14 cellular contexts compared by ENCODE assay signal in the genomic region with DNA sequence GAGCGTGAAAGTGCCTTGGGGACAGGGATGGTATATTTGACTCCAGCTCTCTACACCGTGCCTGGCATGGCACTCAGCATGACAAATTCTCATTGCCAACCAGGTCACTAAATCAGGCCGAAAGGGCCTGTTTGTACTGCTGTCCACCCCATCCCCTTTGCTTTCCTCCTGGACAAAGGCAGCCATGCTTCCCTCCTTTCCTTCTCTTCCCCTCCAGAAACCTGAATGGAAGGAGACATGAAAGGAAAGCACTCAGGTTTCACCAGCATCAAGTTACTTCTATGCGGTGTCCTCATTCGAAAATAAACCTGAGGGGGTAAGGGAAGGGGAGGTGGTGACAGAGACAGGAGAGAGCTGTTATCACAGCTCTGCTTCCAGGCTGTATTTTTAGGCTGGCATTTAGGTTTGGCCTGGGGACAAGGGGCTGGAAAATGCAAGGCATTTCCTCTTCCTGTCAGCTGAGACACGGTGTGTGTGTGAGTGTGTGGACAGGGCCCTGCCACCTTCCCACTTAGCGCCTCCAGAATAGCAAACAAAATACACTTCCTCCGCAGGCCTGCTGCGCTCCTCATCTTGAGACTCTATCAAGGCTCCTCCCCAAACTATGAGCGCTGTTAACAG.
DNase-seq lines count a peak whose midpoint lies in the region; ATAC-seq, FAIRE-seq and TF ChIP-seq lines count a peak whose summit lies in the region.
"Had no signal": no experiment of that assay in that cellular context is flagged by ENCODE, and none has a peak within 500 bp of the region (broad histone marks: within the 10 kb centered on the region; RNA-seq: fewer than 3 reads in every experiment).

No MANE protein-coding gene starts in this region.

- peak; percentile 18 for DNase-seq in NCI-H187 treated with DMSO at 0.1 percent for 48 hours (lab: John Stamatoyannopoulos, UW)
- DNase-seq in NCI-H187 (lab: John Stamatoyannopoulos, UW), result no peak
- no peak for DNase-seq in K562 (ENCODE audit: extremely low read depth in 1 of 4, low spot score in 3 of 4)
- DNase-seq in right cardiac atrium, result peak; percentile 79 to 87 (median 81)
- no peak for DNase-seq in thoracic aorta (ENCODE audit: low spot score)
- no peak for DNase-seq in NCI-H1048 (lab: John Stamatoyannopoulos, UW)
- DNase-seq in left lobe of liver (ENCODE audit: low spot score), result no peak
- DNase-seq: erythroblast; NK-92 treated with Interleukin-12 subunit alpha and Interleukin-12 subunit beta, amount 100 ng/mL, for 24 hours; retina; T-helper 2 cell had no signal

- ATAC-seq in K562 (no peak), right cardiac atrium (peak; percentile 89 to 92), thoracic aorta (ENCODE audit: insufficient number of reproducible peaks, low FRiP score, low read depth) (peak; percentile 18), left lobe of liver (no peak)
- no peak for ATAC-seq in activated T-helper 17 cell treated with anti-CD3 and anti-CD28 coated beads, Interleukin-2, amount 50 U/mL, for 72 hours (replicated peaks)

- 0 out of 2 replicates have a peak, but pooled peaks cover 5% of the 10 kb centered on the region for H4K20me1 ChIP-seq in K562 (replicated peaks; ENCODE audit: control insufficient read depth, insufficient read depth, low read length)

- no peaks in the 10 kb centered on the region for H3K36me3 Mint-ChIP-seq in activated T-helper 17 cell treated with anti-CD3 and anti-CD28 coated beads, Interleukin-2, amount 50 U/mL, for 72 hours (ENCODE audit: low read depth)

- no peak overlapping the region for H3K4me3 Mint-ChIP-seq in activated T-helper 17 cell treated with anti-CD3 and anti-CD28 coated beads, Interleukin-2, amount 50 U/mL, for 72 hours

- 2% methylated on average over 10 of the region's 10 CpGs for WGBS in K562 (ENCODE audit: insufficient coverage, low coverage, missing lambda C conversion rate)
- WGBS in right cardiac atrium, result 33% methylated on average over 10 of the region's 10 CpGs

- intact Hi-C loops in K562 (cut with micrococcal nuclease) (no loop called here), right cardiac atrium (cut with DNase I) (loop anchor here in 1 of 4 donors (10.0 kb wide), 1 partner anchor 183 kb away; no protein-coding TSS in a partner anchor)

- FAIRE-seq in K562 (lab: Jason Lieb, UNC), result no peak
- FAIRE-seq: keratinocyte had no signal

- H3K9me1 ChIP-seq in K562 (ENCODE audit: control insufficient read depth, insufficient read depth, low read length), result no peaks in the 10 kb centered on the region

- H3K4me2 ChIP-seq in K562 (ENCODE audit: insufficient read depth, low read length), result no peak overlapping the region

- BruUV-seq in K562 (replicated peaks; lab: Mats Ljungman, UMichigan), result no TSS peak

- no peak for TF ChIP-seq POLR2A in K562 (conservative IDR thresholded peaks at IDR 0.05)

- no peaks in the 10 kb centered on the region for H3K4me1 Mint-ChIP-seq in activated T-helper 17 cell treated with anti-CD3 and anti-CD28 coated beads, Interleukin-2, amount 50 U/mL, for 72 hours

- no peak for TF ChIP-seq RAD21 in K562 (CRISPR knock-in tag; conservative IDR thresholded peaks at IDR 0.05 in 1 of 2, IDR thresholded peaks at IDR 0.05 in 1 of 2)

- H3K36me3 ChIP-seq in K562 (ENCODE audit: control insufficient read depth, insufficient read depth, low read length), result no peaks in the 10 kb centered on the region
- H3K36me3 ChIP-seq in thoracic aorta, result no peaks in the 10 kb centered on the region
- H3K36me3 ChIP-seq: adrenal gland had no signal

- CTCF ChIA-PET in K562 (lab: Yijun Ruan, JAX; ENCODE audit: low intra/inter-chr PET ratio), result no interaction called here

- H3K9me3 ChIP-seq in K562 (replicated peaks; ENCODE audit: control insufficient read depth, insufficient read depth, low read depth, low read length) (no peaks in the 10 kb centered on the region), right cardiac atrium (ENCODE audit: control insufficient read depth, low read length) (no peaks in the 10 kb centered on the region), thoracic aorta (no peaks in the 10 kb centered on the region)
- H3K9me3 ChIP-seq: adrenal gland had no signal

- H3K27ac ChIP-seq in K562 (ENCODE audit: extremely low read depth, low read depth, low read length) (no peak overlapping the region), right cardiac atrium (ENCODE audit: low read length) (peak overlapping the region; percentile 87), thoracic aorta (peak overlapping the region; percentile 56 to 66)
- H3K27ac ChIP-seq: adrenal gland had no signal

- H3K4me1 ChIP-seq in K562 (replicated peaks in 1 of 2; ENCODE audit: control insufficient read depth in 2 of 2, insufficient read depth in 2 of 2, low read length in 2 of 2), result no peaks in the 10 kb centered on the region
- peaks cover 2% of the 10 kb centered on the region for H3K4me1 ChIP-seq in right cardiac atrium (ENCODE audit: control insufficient read depth, insufficient read depth, low read length)
- peaks cover 12 to 16% of the 10 kb centered on the region in 2 donors for H3K4me1 ChIP-seq in thoracic aorta (ENCODE audit: control insufficient read depth in 1 of 2, low read depth in 2 of 2)
- H3K4me1 ChIP-seq: adrenal gland had no signal

- H3K27me3 Mint-ChIP-seq in activated T-helper 17 cell treated with anti-CD3 and anti-CD28 coated beads, Interleukin-2, amount 50 U/mL, for 72 hours, result peaks cover 26% of the 10 kb centered on the region

- H3K4me3 ChIP-seq in K562, result no peak overlapping the region
- no peak overlapping the region for H3K4me3 ChIP-seq in right cardiac atrium (ENCODE audit: low read length)
- no peak overlapping the region for H3K4me3 ChIP-seq in thoracic aorta
- H3K4me3 ChIP-seq: adrenal gland had no signal

- POLR2A ChIA-PET in K562 (lab: Yijun Ruan, JAX), result no interaction called here

- H3K27me3 ChIP-seq in K562 (ENCODE audit: control insufficient read depth in 2 of 2, insufficient read depth in 2 of 2, low read length in 2 of 2), result peaks cover 5 to 28% of the 10 kb centered on the region in 2 experiments; a peak in 4 of 5 replicates
- no peaks in the 10 kb centered on the region for H3K27me3 ChIP-seq in right cardiac atrium (ENCODE audit: control insufficient read depth, insufficient read depth)
- H3K27me3 ChIP-seq in thoracic aorta (replicated peaks; ENCODE audit: insufficient read depth), result no peaks in the 10 kb centered on the region
- H3K27me3 ChIP-seq: adrenal gland had no signal

- no peak overlapping the region for H2AFZ ChIP-seq in K562 (ENCODE audit: low read depth, low read length)

- TF ChIP-seq CTCF in K562 (IDR thresholded peaks at IDR 0.05 in 2 of 3, conservative IDR thresholded peaks at IDR 0.05 in 1 of 3; ENCODE audit: insufficient read depth in 2 of 3, low read depth in 1 of 3, low read length in 3 of 3), result no peak
- no peak for TF ChIP-seq CTCF in thoracic aorta (IDR thresholded peaks at IDR 0.05)

- in situ Hi-C loops in K562 (cut with MboI), result no loop called here

- H3K27ac Mint-ChIP-seq in activated T-helper 17 cell treated with anti-CD3 and anti-CD28 coated beads, Interleukin-2, amount 50 U/mL, for 72 hours, result no peak overlapping the region

- H3K9ac ChIP-seq in K562 (ENCODE audit: insufficient read depth in 1 of 2, low read depth in 2 of 2, low read length in 2 of 2), result no peak overlapping the region

- no peaks in the 10 kb centered on the region for H3K79me2 ChIP-seq in K562 (ENCODE audit: control insufficient read depth, insufficient read depth, low read length)

- no peak for TF ChIP-seq EP300 in K562 (IDR thresholded peaks at IDR 0.05; ENCODE audit: low read length)

- no peaks in the 10 kb centered on the region for H3K9me3 Mint-ChIP-seq in activated T-helper 17 cell treated with anti-CD3 and anti-CD28 coated beads, Interleukin-2, amount 50 U/mL, for 72 hours

TF ChIP-seq in K562, 482 proteins besides CTCF, POLR2A, EP300 and RAD21:
- no peak for TF ChIP-seq HMG20B (CRISPR knock-in tag; IDR thresholded peaks at IDR 0.05)
- TF ChIP-seq, protein P1, sequence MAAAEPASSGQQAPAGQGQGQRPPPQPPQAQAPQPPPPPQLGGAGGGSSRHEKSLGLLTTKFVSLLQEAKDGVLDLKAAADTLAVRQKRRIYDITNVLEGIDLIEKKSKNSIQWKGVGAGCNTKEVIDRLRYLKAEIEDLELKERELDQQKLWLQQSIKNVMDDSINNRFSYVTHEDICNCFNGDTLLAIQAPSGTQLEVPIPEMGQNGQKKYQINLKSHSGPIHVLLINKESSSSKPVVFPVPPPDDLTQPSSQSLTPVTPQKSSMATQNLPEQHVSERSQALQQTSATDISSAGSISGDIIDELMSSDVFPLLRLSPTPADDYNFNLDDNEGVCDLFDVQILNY (CRISPR knock-in tag; IDR thresholded peaks at IDR 0.05), result no peak
- TF ChIP-seq GABPA (tag; conservative IDR thresholded peaks at IDR 0.05; ENCODE audit: low read depth), result peak; percentile 69
- TF ChIP-seq, protein P2, sequence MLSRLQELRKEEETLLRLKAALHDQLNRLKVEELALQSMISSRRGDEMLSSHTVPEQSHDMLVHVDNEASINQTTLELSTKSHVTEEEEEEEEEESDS (CRISPR knock-in tag; IDR thresholded peaks at IDR 0.05), result no peak

Comparison
In these comparisons a context has a peak if more than half of its experiments do, and no peak if none do; other contexts are left out.
1. DNase-seq: peak in NCI-H187 treated with DMSO at 0.1 percent for 48 hours (single experiment) and right cardiac atrium (3 of 3); none in NCI-H187 (0 of 2), K562 (0 of 4), thoracic aorta (single experiment), NCI-H1048 (single experiment) and left lobe of liver (single experiment).
2. ATAC-seq: peak in right cardiac atrium (2 of 2) and thoracic aorta (single experiment); none in K562 (single experiment), left lobe of liver (single experiment) and activated T-helper 17 cell treated with anti-CD3 and anti-CD28 coated beads, Interleukin-2, amount 50 U/mL, for 72 hours (single experiment).